In genomic region chr6:22205266-22205665, GRCh38 we compare ENCODE assay signal across 35 cellular contexts.
"Had no signal": no experiment of that assay in that cellular context is flagged by ENCODE, and none has a peak within 500 bp of the region (broad histone marks: within the 10 kb centered on the region; RNA-seq: fewer than 3 reads in every experiment).

No MANE protein-coding gene starts in this region.

- H3K27ac ChIP-seq: adrenal gland, ascending aorta, body of pancreas, brain microvascular endothelial cell, breast epithelium, cardiac muscle cell had no signal

- H3K27me3 ChIP-seq: adrenal gland, ascending aorta, body of pancreas, brain microvascular endothelial cell, breast epithelium, cardiac muscle cell had no signal

- H3K4me3 ChIP-seq: adrenal gland, ascending aorta, body of pancreas, breast epithelium, cardiac muscle cell had no signal

- H3K36me3 ChIP-seq: adrenal gland, ascending aorta, brain microvascular endothelial cell, breast epithelium, cardiac muscle cell had no signal

- FAIRE-seq: astrocyte, bronchial epithelial cell had no signal

- H3K4me1 ChIP-seq: adrenal gland, ascending aorta, body of pancreas, breast epithelium had no signal

- DNase-seq: activated effector memory CD4-positive, alpha-beta T cell treated with anti-CD3 and anti-CD28 coated beads, Interleukin-2, amount 50 U/mL, for 16 hours; activated effector memory CD4-positive, alpha-beta T cell treated with Interleukin-2 at 50 U/mL for 16 hours; activated gamma-delta T cell; activated gamma-delta T cell treated with Interleukin-2 at 50 U/mL for 16 hours; activated naive CD4-positive, alpha-beta T cell; activated naive CD4-positive, alpha-beta T cell treated with anti-CD3 and anti-CD28 coated beads for 36 hours; activated naive CD4-positive, alpha-beta T cell treated with anti-CD3 and anti-CD28 coated beads, Interleukin-2, amount 10 ng/mL, durations not matched to agents 7 days and 5 days; activated naive CD4-positive, alpha-beta T cell treated with anti-CD3 and anti-CD28 coated beads, Interleukin-2, amount 50 U/mL, for 16 hours; activated naive CD4-positive, alpha-beta T cell treated with Interleukin-2 at 50 U/mL for 16 hours; activated naive CD8-positive, alpha-beta T cell treated with anti-CD3 and anti-CD28 coated beads for 36 hours; activated naive CD8-positive, alpha-beta T cell treated with anti-CD3 and anti-CD28 coated beads, Interleukin-2, amount 10 ng/mL, durations not matched to agents 7 days and 5 days; activated naive CD8-positive, alpha-beta T cell treated with anti-CD3 and anti-CD28 coated beads, Interleukin-2, amount 50 U/mL, for 24 hours; activated T-cell treated with anti-CD3 and anti-CD28 coated beads for 4 hours; activated T-cell treated with anti-CD3 and anti-CD28 coated beads, Interleukin-2, amount 50 U/mL, for 1 hour; activated T-cell treated with anti-CD3 and anti-CD28 coated beads, Interleukin-2, amount 50 U/mL, for 24 hours; activated T-cell treated with anti-CD3 and anti-CD28 coated beads, Interleukin-2, amount 50 U/mL, for 4 hours; activated T-cell treated with anti-CD3 and anti-CD28 coated beads, Interleukin-2, amount 50 U/mL, for 48 hours; activated T-cell treated with anti-CD3 and anti-CD28 coated beads, Interleukin-2, amount 50 U/mL, for 72 hours; adrenal gland; amniotic stem cell; amygdala; anterior cingulate cortex; aorta; body of pancreas; brain microvascular endothelial cell; caudate nucleus; central memory CD4-positive, alpha-beta T cell; cerebellar nuclear complex had no signal

- H3K9me3 ChIP-seq: adrenal gland, ascending aorta, body of pancreas, breast epithelium had no signal

- ATAC-seq: activated naive CD4-positive, alpha-beta T cell treated with anti-CD3 and anti-CD28 coated beads, Interleukin-2, amount 50 U/mL, for 72 hours; activated naive CD8-positive, alpha-beta T cell treated with anti-CD3 and anti-CD28 coated beads, Interleukin-2, amount 50 U/mL, for 24 hours; activated T-cell treated with anti-CD3 and anti-CD28 coated beads, Interleukin-2, amount 50 U/mL, for 4 hours; activated T-cell treated with anti-CD3 and anti-CD28 coated beads, Interleukin-2, amount 50 U/mL, for 72 hours; activated T-helper 17 cell treated with anti-CD3 and anti-CD28 coated beads, Interleukin-2, amount 50 U/mL, for 72 hours; body of pancreas had no signal
